ENCODE assay signal across 9 cellular contexts in genomic region chr11:66418168-66418985, GRCh38. TPM values are rescaled to one million over a fixed set of nuclear protein-coding genes. Genes with fewer than 3 reads are reported as not detected.
A peak's percentile ranks its signal among the peaks of the same experiment; 100 is the strongest.
DNase-seq lines count a peak whose midpoint lies in the region; ATAC-seq, FAIRE-seq and TF ChIP-seq lines count a peak whose summit lies in the region.
"Had no signal": no experiment of that assay in that cellular context is flagged by ENCODE, and none has a peak within 500 bp of the region (broad histone marks: within the 10 kb centered on the region; RNA-seq: fewer than 3 reads in every experiment).

No MANE protein-coding gene starts in this region.

- no peak for ATAC-seq in HG02678 (IDR thresholded peaks at IDR 0.05; ENCODE audit: unreplicated experiment)

- H3K27me3 ChIP-seq in trophoblast cell (ENCODE audit: insufficient read depth, low read length), result peaks cover 24% of the 10 kb centered on the region

- H3K14ac ChIP-seq in trophoblast cell (ENCODE audit: low read length), result no peak overlapping the region

- H2AK5ac ChIP-seq in trophoblast cell (ENCODE audit: low read length), result no peak overlapping the region

- H3K27ac ChIP-seq in SK-N-MC (no peak overlapping the region), trophoblast cell (ENCODE audit: low read depth, low read length) (no peak overlapping the region)

- no peak overlapping the region for H2BK5ac ChIP-seq in trophoblast cell (ENCODE audit: low read depth, low read length, poor library complexity)

- peak; percentile 55 for FAIRE-seq in urothelium cell line (lab: Jason Lieb, UNC)
- FAIRE-seq: colon had no signal

- H4K8ac ChIP-seq in trophoblast cell (ENCODE audit: low read depth, low read length), result no peak overlapping the region

- H3K79me1 ChIP-seq in trophoblast cell (ENCODE audit: low read length), result no peaks in the 10 kb centered on the region

- H3K79me2 ChIP-seq in trophoblast cell (ENCODE audit: control insufficient read depth, insufficient read depth, low read length, poor library complexity), result no peaks in the 10 kb centered on the region

- peaks cover 5 to 6% of the 10 kb centered on the region in 2 experiments for H3K4me1 ChIP-seq in trophoblast cell (ENCODE audit: control insufficient read depth in 1 of 2, insufficient read depth in 2 of 2, low read length in 2 of 2)

- H3K9me3 ChIP-seq in SK-N-MC (ENCODE audit: low read depth, low read length), result no peaks in the 10 kb centered on the region
- H3K9me3 ChIP-seq in trophoblast cell (ENCODE audit: insufficient read depth, low read depth, low read length), result no peaks in the 10 kb centered on the region

- no peak overlapping the region for H3K18ac ChIP-seq in trophoblast cell (ENCODE audit: low read length)

- H3K4ac ChIP-seq in trophoblast cell (ENCODE audit: low read depth, low read length), result no peak overlapping the region

- TF ChIP-seq CTCF in LNCaP clone FGC (IDR thresholded peaks at IDR 0.05; ENCODE audit: control insufficient read depth, extremely low read depth, insufficient read depth), result no peak

- H3K9ac ChIP-seq in SK-N-MC (ENCODE audit: insufficient read length), result no peak overlapping the region
- no peak overlapping the region for H3K9ac ChIP-seq in trophoblast cell (ENCODE audit: low read length)

- no peak overlapping the region for H4K12ac ChIP-seq in trophoblast cell (ENCODE audit: low read depth, low read length)

- no peak overlapping the region for H4K91ac ChIP-seq in trophoblast cell (ENCODE audit: low read depth, low read length)

- DNase-seq in DMS79 treated with DMSO at 0.1 percent for 48 hours (lab: John Stamatoyannopoulos, UW) (peak; percentile 82), LNCaP clone FGC (ENCODE audit: low read depth) (peak; percentile 13), SK-N-MC (ENCODE audit: low read depth, low spot score) (peak; percentile 24), germinal center (ENCODE audit: low spot score) (peak; percentile 62), trophoblast cell (peak; percentile 59 to 84), urothelium cell line (ENCODE audit: low spot score) (peak; percentile 96)
- DNase-seq in activated naive CD4-positive, alpha-beta T cell treated with anti-CD3 and anti-CD28 coated beads, Interleukin-2, amount 50 U/mL, for 16 hours, result peak; percentile 67

- H2BK120ac ChIP-seq in trophoblast cell (ENCODE audit: insufficient read depth, low read length, poor library complexity), result no peak overlapping the region

- WGBS in trophoblast cell (ENCODE audit: extremely low coverage, insufficient coverage, insufficient read length), result no CpG with 5 or more reads among the region's 16 CpGs

- H3K4me3 ChIP-seq in LNCaP clone FGC (ENCODE audit: low read depth, low read length) (no peak overlapping the region), SK-N-MC (no peak overlapping the region), trophoblast cell (ENCODE audit: low read depth, low read length) (no peak overlapping the region)

- H3K36me3 ChIP-seq in SK-N-MC (ENCODE audit: insufficient read depth, low read length) (no peaks in the 10 kb centered on the region), trophoblast cell (ENCODE audit: control insufficient read depth in 1 of 2, insufficient read depth in 2 of 2, low read length in 2 of 2) (no peaks in the 10 kb centered on the region)

- H3K4me2 ChIP-seq in trophoblast cell (ENCODE audit: low read length), result peak overlapping the region; percentile 28

- H3K23ac ChIP-seq in trophoblast cell (ENCODE audit: low read length), result no peak overlapping the region

- H2BK12ac ChIP-seq in trophoblast cell (ENCODE audit: low read length), result no peak overlapping the region

- no peak overlapping the region for H2AFZ ChIP-seq in trophoblast cell (ENCODE audit: insufficient read depth, low read length, poor library complexity)

RNA-seq across cellular contexts. Expression of gene NPAS4, which starts 2.5 kb away (rescaled TPM):
- polyA plus RNA-seq in trophoblast cell (2013), result 0.08 and 0.18 TPM in 2 replicates

RNA-seq across cellular contexts. Expression of gene MRPL11, which starts 20.3 kb away (rescaled TPM):
- 63.3 and 69.5 TPM in 2 replicates for polyA plus RNA-seq in trophoblast cell (2013)

RNA-seq across cellular contexts. Expression of gene SLC29A2, which starts 46.8 kb away (rescaled TPM):
- polyA plus RNA-seq in trophoblast cell (2013), result 15.3 and 16.0 TPM in 2 replicates

RNA-seq across cellular contexts. Expression of gene PELI3, which starts 48.3 kb away (rescaled TPM):
- polyA plus RNA-seq in trophoblast cell (2013), result 3.7 and 4.1 TPM in 2 replicates

Comparison
In these comparisons a context has a peak if more than half of its experiments do, and no peak if none do; other contexts are left out.
1. DNase-seq: peak in every context shown above with its lines; median percentile 96 in urothelium cell line; 82 in DMS79 treated with DMSO at 0.1 percent for 48 hours; 72 in trophoblast cell; 67 in activated naive CD4-positive, alpha-beta T cell treated with anti-CD3 and anti-CD28 coated beads, Interleukin-2, amount 50 U/mL, for 16 hours; 62 in germinal center; 24 in SK-N-MC; 13 in LNCaP clone FGC.